14 cellular contexts compared by ENCODE assay signal in the genomic region with DNA sequence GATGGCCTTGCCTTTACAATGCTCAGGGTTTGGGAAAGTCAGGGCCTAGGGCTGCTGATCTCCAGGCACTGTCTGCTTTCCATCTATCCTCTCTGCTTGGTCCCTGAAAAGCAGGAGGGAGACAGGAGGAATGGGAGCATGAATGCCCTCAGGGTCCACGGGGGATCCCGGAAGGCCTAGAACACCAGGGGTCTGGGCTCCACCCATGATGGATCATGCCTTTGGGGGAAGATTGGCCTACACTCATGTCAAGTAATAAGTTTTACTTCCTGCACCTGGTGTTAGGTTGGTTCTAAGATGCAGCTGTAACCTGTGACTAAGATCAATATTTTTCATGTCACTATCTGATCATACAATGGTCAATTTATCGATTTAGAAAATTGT.
DNase-seq lines count a peak whose midpoint lies in the region; ATAC-seq and TF ChIP-seq lines count a peak whose summit lies in the region.
"Had no signal": no experiment of that assay in that cellular context is flagged by ENCODE, and none has a peak within 500 bp of the region (broad histone marks: within the 10 kb centered on the region; RNA-seq: fewer than 3 reads in every experiment).

No MANE protein-coding gene starts in this region.

- H3K4me2 ChIP-seq in mammary epithelial cell (ENCODE audit: insufficient read depth, low read depth, low read length) (peak overlapping the region; percentile 69), mesenchymal stem cell (ENCODE audit: low read length, poor library complexity, severe bottlenecking) (no peak overlapping the region)
- H3K4me2 ChIP-seq: BLaER1 had no signal

- in situ Hi-C loops in mammary epithelial cell (cut with MboI; ENCODE audit: low sequenced_read_pairs in 2 of 2): no loop called here

- H3K4me3 ChIP-seq in mammary epithelial cell (replicated peaks in 1 of 3; ENCODE audit: insufficient read depth in 1 of 3, low read depth in 2 of 3, low read length in 3 of 3) (no peak overlapping the region), breast epithelium (no peak overlapping the region), endodermal cell (ENCODE audit: low read length) (no peak overlapping the region), mesenchymal stem cell (ENCODE audit: insufficient read depth in 1 of 2, low read depth in 1 of 2, low read length in 2 of 2) (no peak overlapping the region), lower lobe of right lung (no peak overlapping the region)
- H3K4me3 ChIP-seq: BLaER1, GM23248 had no signal

- no peak overlapping the region for H2BK5ac ChIP-seq in mesenchymal stem cell (ENCODE audit: low read depth, low read length, poor library complexity, severe bottlenecking)

- H3K4me1 ChIP-seq in mammary epithelial cell (ENCODE audit: insufficient read depth, low read length) (peaks cover 42% of the 10 kb centered on the region), breast epithelium (no peaks in the 10 kb centered on the region), endodermal cell (ENCODE audit: control insufficient read depth, insufficient read depth, low read length) (no peaks in the 10 kb centered on the region), mesenchymal stem cell (ENCODE audit: control insufficient read depth, insufficient read depth, low read depth, low read length) (peaks cover 7% of the 10 kb centered on the region), lower lobe of right lung (peaks cover 34% of the 10 kb centered on the region)
- H3K4me1 ChIP-seq: BLaER1 had no signal

- no peaks in the 10 kb centered on the region for H4K20me1 ChIP-seq in mammary epithelial cell (ENCODE audit: insufficient read depth, low read length)
- H4K20me1 ChIP-seq: BLaER1 had no signal

- no peak overlapping the region for H2AFZ ChIP-seq in mammary epithelial cell (ENCODE audit: low read depth, low read length)
- H2AFZ ChIP-seq in mesenchymal stem cell (ENCODE audit: low read depth, low read length): no peak overlapping the region
- H2AFZ ChIP-seq: GM23248 had no signal

- intact Hi-C loops in mammary epithelial cell (cut with micrococcal nuclease): loop anchor here (2.0 kb wide), 2 partner anchors 48 to 68 kb away; no protein-coding TSS in a partner anchor
- intact Hi-C loops in breast epithelium (cut with DNase I; ENCODE audit: low total_unique reads): no loop called here
- intact Hi-C loops in lower lobe of right lung (cut with DNase I): no loop called here

- CTCF ChIA-PET in mammary epithelial cell (lab: Charles Lee; ENCODE audit: low non-redundant PET): no interaction called here
- CTCF ChIA-PET in WTC11 (lab: Charles Lee): interaction anchor here (0.8 kb wide), 1 partner anchor 57 kb away, joined by 3 read pairs; no protein-coding TSS in a partner anchor

- H3K27ac ChIP-seq in mammary epithelial cell (ENCODE audit: insufficient read depth, low read depth, low read length) (peak overlapping the region; percentile 90), breast epithelium (no peak overlapping the region), endodermal cell (ENCODE audit: low read depth, low read length) (no peak overlapping the region), mesenchymal stem cell (ENCODE audit: low read length, poor library complexity, severe bottlenecking) (no peak overlapping the region), lower lobe of right lung (no peak overlapping the region)
- H3K27ac ChIP-seq: BLaER1, GM23248 had no signal

- H3K27ac Mint-ChIP-seq in endodermal cell (no peak overlapping the region), WTC11 (no peak overlapping the region)

- H3K4me1 Mint-ChIP-seq in endodermal cell (no peaks in the 10 kb centered on the region), WTC11 (peaks cover 11% of the 10 kb centered on the region)

- POLR2A ChIA-PET in WTC11 (lab: Charles Lee): no interaction called here

- no TSS peak for BruUV-seq in mammary epithelial cell (replicated peaks; lab: Mats Ljungman, UMichigan)

- H2AK5ac ChIP-seq in mesenchymal stem cell (ENCODE audit: low read length, severe bottlenecking): peak overlapping the region; percentile 33

- H3K36me3 ChIP-seq in mammary epithelial cell (ENCODE audit: insufficient read depth, low read length): no peaks in the 10 kb centered on the region
- no peaks in the 10 kb centered on the region for H3K36me3 ChIP-seq in breast epithelium
- no peaks in the 10 kb centered on the region for H3K36me3 ChIP-seq in endodermal cell (ENCODE audit: control insufficient read depth, insufficient read depth, low read length)
- H3K36me3 ChIP-seq in mesenchymal stem cell (ENCODE audit: control insufficient read depth in 1 of 2, insufficient read depth in 2 of 2, low read depth in 1 of 2, low read length in 2 of 2): no peaks in the 10 kb centered on the region
- no peaks in the 10 kb centered on the region for H3K36me3 ChIP-seq in lower lobe of right lung
- H3K36me3 ChIP-seq: BLaER1 had no signal

- H2BK120ac ChIP-seq in mesenchymal stem cell (ENCODE audit: low read depth, low read length): no peak overlapping the region

- no peak for DNase-seq in mammary epithelial cell
- DNase-seq in breast epithelium (ENCODE audit: low spot score in 2 of 2): no peak
- peak; percentile 23 for DNase-seq in endodermal cell
- DNase-seq in mesenchymal stem cell: no peak
- DNase-seq in NCI-H526 (lab: John Stamatoyannopoulos, UW): no peak
- DNase-seq in lower lobe of right lung: no peak
- DNase-seq in WTC11 (ENCODE audit: low spot score): no peak
- DNase-seq: 8988T; AML-193; CD4-positive, CD25-positive, alpha-beta regulatory T cell; DMS53; GM23248; H9 had no signal

- no peaks in the 10 kb centered on the region for H3K79me1 ChIP-seq in mesenchymal stem cell (replicated peaks; ENCODE audit: low read length, poor library complexity, severe bottlenecking)

- no peaks in the 10 kb centered on the region for H3K79me2 ChIP-seq in mammary epithelial cell (ENCODE audit: insufficient read depth, low read length)

- H3K9me3 Mint-ChIP-seq in endodermal cell: no peaks in the 10 kb centered on the region
- H3K9me3 Mint-ChIP-seq in WTC11: peaks cover 11% of the 10 kb centered on the region

- H3K9me3 ChIP-seq in mammary epithelial cell (replicated peaks; ENCODE audit: insufficient read depth, low read length) (no peaks in the 10 kb centered on the region), breast epithelium (no peaks in the 10 kb centered on the region), endodermal cell (ENCODE audit: control insufficient read depth, low read length) (no peaks in the 10 kb centered on the region), mesenchymal stem cell (ENCODE audit: control insufficient read depth, low read length) (no peaks in the 10 kb centered on the region), lower lobe of right lung (no peaks in the 10 kb centered on the region)
- H3K9me3 ChIP-seq: BLaER1 had no signal

- 55% methylated on average over 3 of the region's 3 CpGs for WGBS in mammary epithelial cell (ENCODE audit: low coverage, missing lambda C conversion rate)
- 92 to 100% methylated on average over 1 to 3 of the region's 3 CpGs for WGBS in endodermal cell (ENCODE audit: insufficient coverage in 1 of 2, insufficient read length in 1 of 2), 2 experiments
- WGBS in mesenchymal stem cell: 95% methylated on average over 3 of the region's 3 CpGs

- H4K91ac ChIP-seq in mesenchymal stem cell (ENCODE audit: low read length): no peak overlapping the region

- H4K8ac ChIP-seq in mesenchymal stem cell (ENCODE audit: low read length): no peak overlapping the region

- H3K4me3 Mint-ChIP-seq in endodermal cell (no peak overlapping the region), WTC11 (no peak overlapping the region)
- H3K4me3 Mint-ChIP-seq: CD4-positive, CD25-positive, alpha-beta regulatory T cell; H9 had no signal

- no peak overlapping the region for H3K4ac ChIP-seq in mesenchymal stem cell (ENCODE audit: low read depth in 1 of 2, low read length in 2 of 2)

- TF ChIP-seq CTCF in mammary epithelial cell (conservative IDR thresholded peaks at IDR 0.05 in 1 of 2, IDR thresholded peaks at IDR 0.05 in 1 of 2; ENCODE audit: extremely low read depth in 1 of 2, insufficient read depth in 1 of 2, low read depth in 1 of 2, low read length in 2 of 2): no peak
- TF ChIP-seq CTCF in breast epithelium (IDR thresholded peaks at IDR 0.05): no peak
- no peak for TF ChIP-seq CTCF in endodermal cell (conservative IDR thresholded peaks at IDR 0.05)
- TF ChIP-seq CTCF in lower lobe of right lung (IDR thresholded peaks at IDR 0.05): no peak
- no peak for TF ChIP-seq CTCF in WTC11 (IDR thresholded peaks at IDR 0.05)

- dilution Hi-C loops in mammary epithelial cell (cut with HindIII; ENCODE audit: low sequenced_read_pairs): no loop called here

- ATAC-seq in lower lobe of right lung (no peak), WTC11 (no peak)

- no peak overlapping the region for H3K14ac ChIP-seq in mesenchymal stem cell (ENCODE audit: low read length in 2 of 2)

- H3K27me3 Mint-ChIP-seq in endodermal cell (ENCODE audit: insufficient read depth) (no peaks in the 10 kb centered on the region), WTC11 (ENCODE audit: low read depth) (no peaks in the 10 kb centered on the region; the same call in 1 of the 2 replicates)
- H3K27me3 Mint-ChIP-seq: CD4-positive, CD25-positive, alpha-beta regulatory T cell had no signal

- H2BK12ac ChIP-seq in mesenchymal stem cell (ENCODE audit: low read length in 2 of 2): no peak overlapping the region

- H3K23ac ChIP-seq in mesenchymal stem cell (ENCODE audit: low read length in 2 of 2): no peak overlapping the region

- H3K36me3 Mint-ChIP-seq in endodermal cell (ENCODE audit: low read depth): no peaks in the 10 kb centered on the region
- H3K36me3 Mint-ChIP-seq in WTC11: no peaks in the 10 kb centered on the region
- H3K36me3 Mint-ChIP-seq: CD4-positive, CD25-positive, alpha-beta regulatory T cell had no signal

- no peaks in the 10 kb centered on the region for H3K27me3 ChIP-seq in mammary epithelial cell (ENCODE audit: insufficient read depth, low read length)
- no peaks in the 10 kb centered on the region for H3K27me3 ChIP-seq in breast epithelium
- no peaks in the 10 kb centered on the region for H3K27me3 ChIP-seq in endodermal cell (ENCODE audit: control insufficient read depth, insufficient read depth, low read length, poor library complexity, severe bottlenecking)
- no peaks in the 10 kb centered on the region for H3K27me3 ChIP-seq in mesenchymal stem cell (ENCODE audit: control insufficient read depth in 1 of 2, insufficient read depth in 1 of 2, low read length in 2 of 2)
- peaks cover 4% of the 10 kb centered on the region for H3K27me3 ChIP-seq in lower lobe of right lung (ENCODE audit: low read depth)
- H3K27me3 ChIP-seq: BLaER1 had no signal

- no peak overlapping the region for H2BK15ac ChIP-seq in mesenchymal stem cell (ENCODE audit: low read depth, poor library complexity, severe bottlenecking)

- TF ChIP-seq POLR2A in breast epithelium (IDR thresholded peaks at IDR 0.05): no peak

- H3K9ac ChIP-seq in mammary epithelial cell (ENCODE audit: insufficient read depth, low read length) (no peak overlapping the region), endodermal cell (ENCODE audit: extremely low read depth, low read length, poor library complexity, severe bottlenecking) (no peak overlapping the region), mesenchymal stem cell (ENCODE audit: low read length) (no peak overlapping the region)
- H3K9ac ChIP-seq: BLaER1, GM23248 had no signal

- H3K18ac ChIP-seq in mesenchymal stem cell (ENCODE audit: low read depth in 1 of 2, low read length in 2 of 2): no peak overlapping the region
